In genomic region chr4:75698162-75698962, GRCh38 we compare ENCODE assay signal across 9 cellular contexts. TPM values are rescaled to one million over a fixed set of nuclear protein-coding genes. Genes with fewer than 3 reads are reported as not detected.
A peak's percentile ranks its signal among the peaks of the same experiment; 100 is the strongest.
DNase-seq lines count a peak whose midpoint lies in the region; ATAC-seq, FAIRE-seq and TF ChIP-seq lines count a peak whose summit lies in the region.
"Had no signal": no experiment of that assay in that cellular context is flagged by ENCODE, and none has a peak within 500 bp of the region (broad histone marks: within the 10 kb centered on the region; RNA-seq: fewer than 3 reads in every experiment).

No MANE protein-coding gene starts in this region.

- H3K27ac Mint-ChIP-seq in CD4-positive, CD25-positive, alpha-beta regulatory T cell, result peak overlapping the region; percentile 66 to 80 (median 74)
- H3K27ac Mint-ChIP-seq in activated B cell treated with CpG ODN at 0.5 μM for 24 hours, result peak overlapping the region; percentile 90

- DNase-seq in CD4-positive, CD25-positive, alpha-beta regulatory T cell, result peak in 1 of 3 donors; percentile 45
- DNase-seq in GM19239 (ENCODE audit: insufficient read length, low spot score) (peak; percentile 46), activated B cell treated with CpG ODN at 0.5 μM for 24 hours (peak; percentile 21), NCI-H2196 treated with DMSO at 0.1 percent for 48 hours (lab: John Stamatoyannopoulos, UW; ENCODE audit: unreplicated experiment) (no peak), NCI-H2081 (lab: John Stamatoyannopoulos, UW) (no peak), NCI-H2081 treated with DMSO at 0.1 percent for 48 hours (lab: John Stamatoyannopoulos, UW) (no peak)

- no peaks in the 10 kb centered on the region for H3K9me3 Mint-ChIP-seq in CD4-positive, CD25-positive, alpha-beta regulatory T cell
- H3K9me3 Mint-ChIP-seq in activated B cell treated with CpG ODN at 0.5 μM for 24 hours, result no peaks in the 10 kb centered on the region

- FAIRE-seq in GM19239 (lab: Jason Lieb, UNC), result peak; percentile 95

- peaks cover 13% of the 10 kb centered on the region for H3K36me3 Mint-ChIP-seq in CD4-positive, CD25-positive, alpha-beta regulatory T cell
- H3K36me3 Mint-ChIP-seq in activated B cell treated with CpG ODN at 0.5 μM for 24 hours (ENCODE audit: low read depth), result peaks cover 1% of the 10 kb centered on the region

- intact Hi-C loops in activated B cell treated with CpG ODN at 0.5 μM for 24 hours (cut with micrococcal nuclease), result loop anchor here (1.0 to 2.0 kb wide), 4 partner anchors 25 to 68 kb away; partner anchors contain the start of genes CDKL2, G3BP2 and USO1

- CTCF ChIA-PET in activated B cell treated with CpG ODN at 0.5 μM for 24 hours (lab: Charles Lee), result interaction anchor here (0.8 to 2.4 kb wide), 2 partner anchors 10 to 25 kb away, joined by 3 to 7 read pairs; partner anchors contain the start of gene USO1

- peaks cover 18 to 39% (median 25%) of the 10 kb centered on the region in 4 donors for H3K4me1 Mint-ChIP-seq in CD4-positive, CD25-positive, alpha-beta regulatory T cell
- H3K4me1 Mint-ChIP-seq in activated B cell treated with CpG ODN at 0.5 μM for 24 hours, result peaks cover 38% of the 10 kb centered on the region

- H3K9me3 ChIP-seq in CD4-positive, CD25-positive, alpha-beta regulatory T cell (ENCODE audit: control insufficient read depth in 2 of 2, low read length in 2 of 2), result no peaks in the 10 kb centered on the region
- no peaks in the 10 kb centered on the region for H3K9me3 ChIP-seq in skeletal muscle tissue (ENCODE audit: control insufficient read depth in 3 of 3, low read length in 3 of 3)
- H3K9me3 ChIP-seq: thoracic aorta had no signal

- H3K27me3 Mint-ChIP-seq in CD4-positive, CD25-positive, alpha-beta regulatory T cell, result no peaks in the 10 kb centered on the region
- no peaks in the 10 kb centered on the region for H3K27me3 Mint-ChIP-seq in activated B cell treated with CpG ODN at 0.5 μM for 24 hours

- H3K4me3 Mint-ChIP-seq in CD4-positive, CD25-positive, alpha-beta regulatory T cell, result peak overlapping the region in 1 of 4 donors; percentile 14
- H3K4me3 Mint-ChIP-seq in activated B cell treated with CpG ODN at 0.5 μM for 24 hours, result peak overlapping the region; percentile 44

- no peak overlapping the region for H3K9ac ChIP-seq in skeletal muscle tissue (ENCODE audit: low read depth in 1 of 3, low read length in 3 of 3)

- no peak for TF ChIP-seq CTCF in activated B cell treated with CpG ODN at 0.5 μM for 24 hours (IDR thresholded peaks at IDR 0.05)

- no peak overlapping the region for H3K27ac ChIP-seq in CD4-positive, CD25-positive, alpha-beta regulatory T cell (ENCODE audit: insufficient read depth, low read length, poor library complexity, severe bottlenecking)
- peak overlapping the region; percentile 57 for H3K27ac ChIP-seq in skeletal muscle tissue (ENCODE audit: low read depth, low read length)
- H3K27ac ChIP-seq: thoracic aorta had no signal

- H3K36me3 ChIP-seq in CD4-positive, CD25-positive, alpha-beta regulatory T cell (ENCODE audit: control insufficient read depth, insufficient read depth, low read length), result no peaks in the 10 kb centered on the region
- H3K36me3 ChIP-seq in skeletal muscle tissue (ENCODE audit: control insufficient read depth in 3 of 3, insufficient read depth in 3 of 3, low read length in 3 of 3), result no peaks in the 10 kb centered on the region
- H3K36me3 ChIP-seq: thoracic aorta had no signal

- H3K4me3 ChIP-seq in CD4-positive, CD25-positive, alpha-beta regulatory T cell (ENCODE audit: low read depth, low read length), result peak overlapping the region; percentile 48
- no peak overlapping the region for H3K4me3 ChIP-seq in skeletal muscle tissue (ENCODE audit: low read length in 3 of 3)
- H3K4me3 ChIP-seq: thoracic aorta had no signal

- peak; percentile 62 to 68 for ATAC-seq in CD4-positive, CD25-positive, alpha-beta regulatory T cell (ENCODE audit: low read depth in 2 of 2)
- ATAC-seq in HG03108 (IDR thresholded peaks at IDR 0.05; ENCODE audit: unreplicated experiment) (peak; percentile 84), activated B cell treated with CpG ODN at 0.5 μM for 24 hours (ENCODE audit: low read depth) (peak; percentile 96)

- H3K4me1 ChIP-seq in CD4-positive, CD25-positive, alpha-beta regulatory T cell (ENCODE audit: control insufficient read depth, insufficient read depth, low read length, poor library complexity, severe bottlenecking), result peaks cover 21% of the 10 kb centered on the region
- H3K4me1 ChIP-seq in skeletal muscle tissue (ENCODE audit: control insufficient read depth in 3 of 3, insufficient read depth in 3 of 3, low read length in 3 of 3), result peaks cover 7 to 42% (median 19%) of the 10 kb centered on the region in 3 donors

- H3K27me3 ChIP-seq in CD4-positive, CD25-positive, alpha-beta regulatory T cell (ENCODE audit: control insufficient read depth, insufficient read depth, low read length), result no peaks in the 10 kb centered on the region
- no peaks in the 10 kb centered on the region for H3K27me3 ChIP-seq in skeletal muscle tissue (ENCODE audit: control insufficient read depth in 3 of 3, insufficient read depth in 3 of 3, low read length in 3 of 3)

- POLR2A ChIA-PET in activated B cell treated with CpG ODN at 0.5 μM for 24 hours (lab: Charles Lee), result interaction anchor here (0.6 to 4.6 kb wide), 5 partner anchors 12 to 68 kb away, joined by 3 to 50 read pairs (median 6); partner anchors contain the start of genes CDKL2, G3BP2 and USO1

RNA-seq across cellular contexts. Expression of gene G3BP2, which starts 25.2 kb away (rescaled TPM):
- 300 TPM for total RNA-seq in CD4-positive, CD25-positive, alpha-beta regulatory T cell
- 100 to 1,000 TPM; 101 to 126 (median 112) TPM for polyA plus RNA-seq in CD4-positive, CD25-positive, alpha-beta regulatory T cell
- total RNA-seq in activated B cell treated with CpG ODN at 0.5 μM for 24 hours, result 98.2 and 103 TPM in 2 replicates
- total RNA-seq in skeletal muscle tissue, result 175 TPM

RNA-seq across cellular contexts. Expression of gene USO1, which starts 26.0 kb away (rescaled TPM):
- 23.8 TPM for total RNA-seq in CD4-positive, CD25-positive, alpha-beta regulatory T cell
- 10 to 100 TPM; 23.4 to 29.5 (median 26.2) TPM for polyA plus RNA-seq in CD4-positive, CD25-positive, alpha-beta regulatory T cell
- 41.3 and 41.7 TPM in 2 replicates for total RNA-seq in activated B cell treated with CpG ODN at 0.5 μM for 24 hours
- 135 TPM for total RNA-seq in skeletal muscle tissue

Comparison
In these comparisons a context has a peak if more than half of its experiments do, and no peak if none do; other contexts are left out.
1. DNase-seq: peak in GM19239 (single experiment) and activated B cell treated with CpG ODN at 0.5 μM for 24 hours (single experiment); none in NCI-H2196 treated with DMSO at 0.1 percent for 48 hours (single experiment), NCI-H2081 (0 of 2) and NCI-H2081 treated with DMSO at 0.1 percent for 48 hours (single experiment).
2. Peak in every context shown above with its lines, with median percentiles within 50 percentile points of each other: ATAC-seq.